Comparison of ENCODE assay signal across 1 cellular context in the genomic region with DNA sequence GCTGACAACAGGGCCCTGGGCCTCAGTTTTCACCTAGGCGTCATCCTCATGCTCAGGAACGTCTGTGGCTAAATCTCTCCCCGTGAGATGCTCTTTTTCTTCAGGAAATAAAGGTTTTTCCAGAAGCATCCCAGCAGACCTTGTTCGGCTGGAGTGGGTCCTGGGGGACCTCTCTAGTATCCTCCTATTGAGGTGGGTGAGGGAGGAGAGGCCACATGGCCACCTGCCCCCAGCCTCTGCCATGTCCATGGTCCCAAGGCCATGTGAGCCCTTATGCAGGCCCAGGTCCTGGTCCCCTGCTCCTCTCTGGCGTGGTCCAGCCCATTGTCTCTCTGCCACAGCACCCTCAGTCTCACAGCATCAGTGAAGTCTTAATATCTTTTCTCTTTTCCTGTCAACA.
TF ChIP-seq lines count a peak whose summit lies in the region.

No MANE protein-coding gene starts in this region.

TF ChIP-seq in HepG2, 621 proteins besides CTCF, POLR2A, EP300 and RAD21:
- TF ChIP-seq POLR2G (IDR thresholded peaks at IDR 0.05; ENCODE audit: low read depth, low read length) (0 out of 2 replicates have a peak, but pooled peaks have one; percentile 23), ZNF432 (CRISPR knock-in tag; IDR thresholded peaks at IDR 0.05; ENCODE audit: borderline replicate concordance) (no peak)
